7 cellular contexts compared by ENCODE assay signal in genomic region chr9:73023025-73023541, GRCh38.
DNase-seq lines count a peak whose midpoint lies in the region; ATAC-seq and TF ChIP-seq lines count a peak whose summit lies in the region.

No MANE protein-coding gene starts in this region.

- H3K4me1 ChIP-seq in osteoblast (ENCODE audit: insufficient read depth, low read length): no peaks in the 10 kb centered on the region
- no peaks in the 10 kb centered on the region for H3K4me1 ChIP-seq in vagina

- TF ChIP-seq CTCF in GM12875 (IDR thresholded peaks at IDR 0.05; ENCODE audit: borderline replicate concordance, insufficient read depth, low read depth, low read length) (peak; percentile 66), foreskin fibroblast (IDR thresholded peaks at IDR 0.05; ENCODE audit: low read depth, low read length) (peak; percentile 71), osteoblast (IDR thresholded peaks at IDR 0.05; ENCODE audit: extremely low read depth, low read depth, low read length) (peak; percentile 95), vagina (IDR thresholded peaks at IDR 0.05) (peak; percentile 31 to 79 (median 54))

- H3K4me3 ChIP-seq in GM12875 (ENCODE audit: low read depth, low read length) (no peak overlapping the region), foreskin fibroblast (ENCODE audit: low read depth in 1 of 2, low read length in 2 of 2) (no peak overlapping the region), osteoblast (ENCODE audit: insufficient read depth, low read length) (no peak overlapping the region), vagina (no peak overlapping the region)

- no peak for TF ChIP-seq POLR2A in vagina (IDR thresholded peaks at IDR 0.05)

- H3K27me3 ChIP-seq in osteoblast (ENCODE audit: insufficient read depth, low read length) (no peaks in the 10 kb centered on the region), vagina (no peaks in the 10 kb centered on the region)

- no peaks in the 10 kb centered on the region for H3K79me2 ChIP-seq in osteoblast (ENCODE audit: insufficient read depth, low read length)

- peak; percentile 57 for ATAC-seq in HG03039 (IDR thresholded peaks at IDR 0.05; ENCODE audit: unreplicated experiment)

- no peaks in the 10 kb centered on the region for H3K36me3 ChIP-seq in osteoblast (ENCODE audit: insufficient read depth, low read length)
- no peaks in the 10 kb centered on the region for H3K36me3 ChIP-seq in vagina

- no peak overlapping the region for H2AFZ ChIP-seq in osteoblast (ENCODE audit: low read length)

- H3K9me3 ChIP-seq in osteoblast (ENCODE audit: low read depth, low read length): no peaks in the 10 kb centered on the region
- H3K9me3 ChIP-seq in vagina: no peaks in the 10 kb centered on the region

- H3K27ac ChIP-seq in osteoblast (ENCODE audit: low read depth, low read length) (no peak overlapping the region), vagina (no peak overlapping the region)

- intact Hi-C loops in vagina (cut with DNase I): loop anchor here (5.0 to 10.0 kb wide), 2 partner anchors 72 to 166 kb away; no protein-coding TSS in a partner anchor

- H3K4me2 ChIP-seq in osteoblast (ENCODE audit: insufficient read depth, low read length): peak overlapping the region; percentile 12

- DNase-seq in NCI-H82 treated with DMSO at 0.1 percent for 48 hours (lab: John Stamatoyannopoulos, UW; ENCODE audit: unreplicated experiment) (peak; percentile 42), activated T-cell treated with anti-CD3 and anti-CD28 coated beads for 48 hours (ENCODE audit: low read depth) (peak; percentile 12), foreskin fibroblast (peak; percentile 50 to 84), osteoblast (ENCODE audit: insufficient read length, low spot score, missing footprints) (peak; percentile 15), vagina (ENCODE audit: extremely low spot score in 2 of 2) (no peak)

- no peaks in the 10 kb centered on the region for H4K20me1 ChIP-seq in osteoblast (ENCODE audit: insufficient read depth, low read length)

Comparison
In these comparisons a context has a peak if more than half of its experiments do, and no peak if none do; other contexts are left out.
1. DNase-seq: peak in NCI-H82 treated with DMSO at 0.1 percent for 48 hours (single experiment), activated T-cell treated with anti-CD3 and anti-CD28 coated beads for 48 hours (single experiment), foreskin fibroblast (2 of 2) and osteoblast (single experiment); none in vagina (0 of 2).
2. Peak in every context shown above with its lines, with median percentiles within 50 percentile points of each other: CTCF ChIP-seq.